ENCODE assay signal across 8 cellular contexts in the genomic region with DNA sequence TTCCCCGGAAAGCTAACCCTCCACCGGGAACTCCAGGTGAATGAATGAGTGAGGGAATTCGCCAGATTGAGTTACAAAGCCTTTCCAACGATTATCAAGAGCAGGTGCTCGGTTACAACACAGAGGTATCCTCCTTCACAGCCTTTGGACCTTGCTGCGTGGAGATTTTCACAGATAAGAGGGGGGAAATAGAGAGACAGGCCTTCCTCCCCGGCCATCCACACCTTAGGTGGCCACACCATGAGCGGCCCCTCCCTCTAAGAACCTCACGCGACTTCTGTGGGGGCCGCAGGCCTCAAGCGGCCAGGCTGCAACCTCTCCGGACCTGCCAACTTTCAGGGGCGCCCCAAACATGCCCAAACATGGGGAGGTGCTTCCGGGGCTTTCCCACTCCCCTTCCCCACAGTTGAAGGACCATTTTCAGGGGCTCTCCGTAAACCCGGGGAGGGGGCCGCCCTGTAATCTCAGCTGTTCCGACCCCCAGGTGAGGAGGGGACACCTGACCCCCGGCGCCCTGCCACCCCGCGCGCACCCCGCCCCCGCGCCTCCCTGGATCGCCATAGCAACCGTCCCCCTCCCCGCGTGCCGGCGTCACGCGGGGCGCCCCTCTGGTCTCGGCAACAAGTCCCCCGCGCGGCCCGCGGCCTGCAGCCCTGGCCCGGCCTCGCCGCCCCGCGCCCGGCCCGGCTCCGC. TPM values are rescaled to one million over a fixed set of nuclear protein-coding genes. Genes with fewer than 3 reads are reported as not detected.
A peak's percentile ranks its signal among the peaks of the same experiment; 100 is the strongest.
DNase-seq lines count a peak whose midpoint lies in the region; ATAC-seq, FAIRE-seq and TF ChIP-seq lines count a peak whose summit lies in the region.

No MANE protein-coding gene starts in this region.

- peak; percentile 14 for ATAC-seq in HG03097 (IDR thresholded peaks at IDR 0.05; ENCODE audit: low FRiP score, unreplicated experiment)

- H3K27ac ChIP-seq in AG04450 (ENCODE audit: low read depth, low read length), result peak overlapping the region; percentile 11
- H3K27ac ChIP-seq in dorsolateral prefrontal cortex, result peak overlapping the region in 47 of 59 donors; percentile 9 to 84 (median 61)
- peak overlapping the region; percentile 46 for H3K27ac ChIP-seq in muscle layer of colon (ENCODE audit: low read depth, low read length)
- H3K27ac ChIP-seq in tibial nerve, result peak overlapping the region; percentile 44 to 82 (median 73)

- no peak for TF ChIP-seq EP300 in tibial nerve (IDR thresholded peaks at IDR 0.05)

- H3K27me3 ChIP-seq in AG04450 (ENCODE audit: control insufficient read depth, insufficient read depth, low read length) (no peaks in the 10 kb centered on the region), dorsolateral prefrontal cortex (no peaks in the 10 kb centered on the region), muscle layer of colon (ENCODE audit: control insufficient read depth in 1 of 2, insufficient read depth in 2 of 2, low read length in 2 of 2) (no peaks in the 10 kb centered on the region), tibial nerve (no peaks in the 10 kb centered on the region)

- TF ChIP-seq POLR2A in tibial nerve (IDR thresholded peaks at IDR 0.05), result no peak

- H3K36me3 ChIP-seq in muscle layer of colon (ENCODE audit: insufficient read depth, low read length), result no peaks in the 10 kb centered on the region
- no peaks in the 10 kb centered on the region for H3K36me3 ChIP-seq in tibial nerve

- H3K4me3 ChIP-seq in AG04450 (ENCODE audit: low read depth, low read length), result peak overlapping the region; percentile 73
- peak overlapping the region; percentile 54 to 87 (median 76) for H3K4me3 ChIP-seq in dorsolateral prefrontal cortex
- H3K4me3 ChIP-seq in muscle layer of colon (ENCODE audit: low read depth in 1 of 2, low read length in 2 of 2), result peak overlapping the region; percentile 66 to 73
- H3K4me3 ChIP-seq in tibial nerve, result peak overlapping the region; percentile 46 to 78 (median 58)

- H3K36me3 Mint-ChIP-seq in T-helper 1 cell treated with Interleukin-12 subunit alpha and Interleukin-12 subunit beta and Interleukin-4 antibody, amounts not matched to agents 30 μg/mL and 1 μg/mL, for 36 hours (ENCODE audit: low read depth), result peaks cover 7% of the 10 kb centered on the region

- peaks cover 10% of the 10 kb centered on the region for H3K27me3 Mint-ChIP-seq in T-helper 1 cell treated with Interleukin-12 subunit alpha and Interleukin-12 subunit beta and Interleukin-4 antibody, amounts not matched to agents 30 μg/mL and 1 μg/mL, for 36 hours (ENCODE audit: low read depth)

- H3K4me3 Mint-ChIP-seq in T-helper 1 cell treated with Interleukin-12 subunit alpha and Interleukin-12 subunit beta and Interleukin-4 antibody, amounts not matched to agents 30 μg/mL and 1 μg/mL, for 36 hours, result peak overlapping the region; percentile 83

- H3K4me1 ChIP-seq in muscle layer of colon (ENCODE audit: insufficient read depth, low read length) (peaks cover 19% of the 10 kb centered on the region), tibial nerve (peaks cover 0 to 31% (median 20%) of the 10 kb centered on the region in 4 donors)

- no peaks in the 10 kb centered on the region for H3K9me3 Mint-ChIP-seq in T-helper 1 cell treated with Interleukin-12 subunit alpha and Interleukin-12 subunit beta and Interleukin-4 antibody, amounts not matched to agents 30 μg/mL and 1 μg/mL, for 36 hours

- H3K4me1 Mint-ChIP-seq in T-helper 1 cell treated with Interleukin-12 subunit alpha and Interleukin-12 subunit beta and Interleukin-4 antibody, amounts not matched to agents 30 μg/mL and 1 μg/mL, for 36 hours (ENCODE audit: low read depth), result peaks cover 26% of the 10 kb centered on the region

- DNase-seq in AG04450 (ENCODE audit: low read depth, low spot score) (no peak), GM18507 (ENCODE audit: extremely low spot score, insufficient read length, low read depth) (no peak), dorsolateral prefrontal cortex (peak in 3 of 10 donors; percentile 25 to 49 (median 35)), tibial nerve (ENCODE audit: low spot score in 2 of 2) (no peak), hepatic stellate cell (ENCODE audit: low spot score) (no peak)

- intact Hi-C loops in dorsolateral prefrontal cortex (cut with DNase I), result loop anchor here in 1 of 2 donors (5.0 kb wide), 1 partner anchor 67 kb away; no protein-coding TSS in a partner anchor

- WGBS in tibial nerve, 2 donors, result 8 to 10% methylated on average over 15 to 17 of the region's 50 CpGs

- FAIRE-seq in GM18507 (lab: Jason Lieb, UNC), result peak; percentile 59

- CTCF ChIA-PET in AG04450 (lab: Charles Lee), result no interaction called here

- H3K9ac ChIP-seq in muscle layer of colon (ENCODE audit: low read length), result peak overlapping the region; percentile 59

- H3K9me3 ChIP-seq in AG04450 (ENCODE audit: control insufficient read depth, insufficient read depth, low read length) (no peaks in the 10 kb centered on the region; the same call in 1 of the 2 replicates), muscle layer of colon (ENCODE audit: low read length) (no peaks in the 10 kb centered on the region), tibial nerve (no peaks in the 10 kb centered on the region)

- TF ChIP-seq CTCF in AG04450 (IDR thresholded peaks at IDR 0.05; ENCODE audit: low read depth, low read length) (no peak), dorsolateral prefrontal cortex (IDR thresholded peaks at IDR 0.05 in 54 of 56, conservative IDR thresholded peaks at IDR 0.05 in 2 of 56; ENCODE audit: low read depth in 1 of 56, partially characterized antibody in 56 of 56) (no peak), tibial nerve (IDR thresholded peaks at IDR 0.05) (no peak)

- peak overlapping the region; percentile 73 for H3K27ac Mint-ChIP-seq in T-helper 1 cell treated with Interleukin-12 subunit alpha and Interleukin-12 subunit beta and Interleukin-4 antibody, amounts not matched to agents 30 μg/mL and 1 μg/mL, for 36 hours

- POLR2A ChIA-PET in AG04450 (lab: Yijun Ruan, JAX), result no interaction called here

RNA-seq across cellular contexts. Expression of a gene that starts 0.6 kb away (rescaled TPM):
- 13.7 and 16.2 TPM in 2 replicates for polyA plus RNA-seq in AG04450 (2011; rRNA removed)
- polyA minus RNA-seq in AG04450 (2011; rRNA and poly(A)+ RNA removed), result 22.7 and 30.1 TPM in 2 replicates
- total RNA-seq in dorsolateral prefrontal cortex, result 10 to 100 TPM; 39.1 to 88.3 (median 52.8) TPM
- total RNA-seq in tibial nerve, result 10 to 100 TPM; 17.5 to 34.8 (median 20.1) TPM

Comparison
In these comparisons a context has a peak if more than half of its experiments do, and no peak if none do; other contexts are left out.
1. H3K27ac ChIP-seq: peak in every context shown above with its lines; median percentile 73 in tibial nerve; 61 in dorsolateral prefrontal cortex; 46 in muscle layer of colon; 11 in AG04450.